ENCODE assay signal across 2 cellular contexts in genomic region chr5:82416506-82416905, GRCh38.
TF ChIP-seq lines count a peak whose summit lies in the region.

No MANE protein-coding gene starts in this region.

TF ChIP-seq in GM23338, 12 proteins besides CTCF, POLR2A, EP300 and RAD21 (continued from another document):
- TF ChIP-seq ZNF114 (CRISPR knock-in tag; IDR thresholded peaks at IDR 0.05) = no peak
- TF ChIP-seq ETS1 (IDR thresholded peaks at IDR 0.05) = no peak
- TF ChIP-seq CREB1 (CRISPR knock-in tag; IDR thresholded peaks at IDR 0.05; ENCODE audit: low read depth) = no peak
- no peak for TF ChIP-seq NANOG (IDR thresholded peaks at IDR 0.05; ENCODE audit: borderline replicate concordance)
- no peak for TF ChIP-seq EZH2 (IDR thresholded peaks at IDR 0.05; ENCODE audit: low read depth, unreplicated experiment)
- TF ChIP-seq POLR2AphosphoS5 (IDR thresholded peaks at IDR 0.05; ENCODE audit: low read depth) = no peak
- TF ChIP-seq EZH2phosphoT487 (IDR thresholded peaks at IDR 0.05; ENCODE audit: unreplicated experiment) = no peak
- no peak for TF ChIP-seq JUNB (IDR thresholded peaks at IDR 0.05; ENCODE audit: unreplicated experiment)
- TF ChIP-seq ZNF331 (CRISPR knock-in tag; IDR thresholded peaks at IDR 0.05; ENCODE audit: low read depth) = no peak
- no peak for TF ChIP-seq ZNF462 (CRISPR knock-in tag; IDR thresholded peaks at IDR 0.05)
- no peak for TF ChIP-seq REST (IDR thresholded peaks at IDR 0.05; ENCODE audit: unreplicated experiment)
TF ChIP-seq in GM23338: peak in this region for 0.

TF ChIP-seq in K562, 482 proteins besides CTCF, POLR2A, EP300 and RAD21 (continued from another document):
- TF ChIP-seq, protein P1, sequence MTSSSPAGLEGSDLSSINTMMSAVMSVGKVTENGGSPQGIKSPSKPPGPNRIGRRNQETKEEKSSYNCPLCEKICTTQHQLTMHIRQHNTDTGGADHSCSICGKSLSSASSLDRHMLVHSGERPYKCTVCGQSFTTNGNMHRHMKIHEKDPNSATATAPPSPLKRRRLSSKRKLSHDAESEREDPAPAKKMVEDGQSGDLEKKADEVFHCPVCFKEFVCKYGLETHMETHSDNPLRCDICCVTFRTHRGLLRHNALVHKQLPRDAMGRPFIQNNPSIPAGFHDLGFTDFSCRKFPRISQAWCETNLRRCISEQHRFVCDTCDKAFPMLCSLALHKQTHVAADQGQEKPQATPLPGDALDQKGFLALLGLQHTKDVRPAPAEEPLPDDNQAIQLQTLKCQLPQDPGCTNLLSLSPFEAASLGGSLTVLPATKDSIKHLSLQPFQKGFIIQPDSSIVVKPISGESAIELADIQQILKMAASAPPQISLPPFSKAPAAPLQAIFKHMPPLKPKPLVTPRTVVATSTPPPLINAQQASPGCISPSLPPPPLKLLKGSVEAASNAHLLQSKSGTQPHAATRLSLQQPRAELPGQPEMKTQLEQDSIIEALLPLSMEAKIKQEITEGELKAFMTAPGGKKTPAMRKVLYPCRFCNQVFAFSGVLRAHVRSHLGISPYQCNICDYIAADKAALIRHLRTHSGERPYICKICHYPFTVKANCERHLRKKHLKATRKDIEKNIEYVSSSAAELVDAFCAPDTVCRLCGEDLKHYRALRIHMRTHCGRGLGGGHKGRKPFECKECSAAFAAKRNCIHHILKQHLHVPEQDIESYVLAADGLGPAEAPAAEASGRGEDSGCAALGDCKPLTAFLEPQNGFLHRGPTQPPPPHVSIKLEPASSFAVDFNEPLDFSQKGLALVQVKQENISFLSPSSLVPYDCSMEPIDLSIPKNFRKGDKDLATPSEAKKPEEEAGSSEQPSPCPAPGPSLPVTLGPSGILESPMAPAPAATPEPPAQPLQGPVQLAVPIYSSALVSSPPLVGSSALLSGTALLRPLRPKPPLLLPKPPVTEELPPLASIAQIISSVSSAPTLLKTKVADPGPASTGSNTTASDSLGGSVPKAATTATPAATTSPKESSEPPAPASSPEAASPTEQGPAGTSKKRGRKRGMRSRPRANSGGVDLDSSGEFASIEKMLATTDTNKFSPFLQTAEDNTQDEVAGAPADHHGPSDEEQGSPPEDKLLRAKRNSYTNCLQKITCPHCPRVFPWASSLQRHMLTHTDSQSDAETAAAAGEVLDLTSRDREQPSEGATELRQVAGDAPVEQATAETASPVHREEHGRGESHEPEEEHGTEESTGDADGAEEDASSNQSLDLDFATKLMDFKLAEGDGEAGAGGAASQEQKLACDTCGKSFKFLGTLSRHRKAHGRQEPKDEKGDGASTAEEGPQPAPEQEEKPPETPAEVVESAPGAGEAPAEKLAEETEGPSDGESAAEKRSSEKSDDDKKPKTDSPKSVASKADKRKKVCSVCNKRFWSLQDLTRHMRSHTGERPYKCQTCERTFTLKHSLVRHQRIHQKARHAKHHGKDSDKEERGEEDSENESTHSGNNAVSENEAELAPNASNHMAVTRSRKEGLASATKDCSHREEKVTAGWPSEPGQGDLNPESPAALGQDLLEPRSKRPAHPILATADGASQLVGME (CRISPR knock-in tag; IDR thresholded peaks at IDR 0.05) = no peak
- TF ChIP-seq CBFA2T2 (conservative IDR thresholded peaks at IDR 0.05) (no peak), IFI16 (CRISPR knock-in tag; IDR thresholded peaks at IDR 0.05) (no peak), ZNF444 (CRISPR knock-in tag; IDR thresholded peaks at IDR 0.05) (no peak), SRSF3 (IDR thresholded peaks at IDR 0.05; ENCODE audit: insufficient read depth, low read length) (no peak), SETDB1 (IDR thresholded peaks at IDR 0.05; ENCODE audit: low read length) (no peak), TAF7 (tag; IDR thresholded peaks at IDR 0.05) (no peak), TEAD4 (IDR thresholded peaks at IDR 0.05; ENCODE audit: low read length) (no peak), TEAD4 (CRISPR knock-in tag; IDR thresholded peaks at IDR 0.05; ENCODE audit: borderline replicate concordance) (no peak), NR1H2 (CRISPR knock-in tag; IDR thresholded peaks at IDR 0.05) (no peak), ZNF764 (CRISPR knock-in tag; IDR thresholded peaks at IDR 0.05; ENCODE audit: low read depth) (no peak), SMAD2 (IDR thresholded peaks at IDR 0.05; ENCODE audit: low read depth, low read length) (no peak), ZNF165 (CRISPR knock-in tag; IDR thresholded peaks at IDR 0.05; ENCODE audit: borderline replicate concordance) (no peak)
- TF ChIP-seq, protein P2, sequence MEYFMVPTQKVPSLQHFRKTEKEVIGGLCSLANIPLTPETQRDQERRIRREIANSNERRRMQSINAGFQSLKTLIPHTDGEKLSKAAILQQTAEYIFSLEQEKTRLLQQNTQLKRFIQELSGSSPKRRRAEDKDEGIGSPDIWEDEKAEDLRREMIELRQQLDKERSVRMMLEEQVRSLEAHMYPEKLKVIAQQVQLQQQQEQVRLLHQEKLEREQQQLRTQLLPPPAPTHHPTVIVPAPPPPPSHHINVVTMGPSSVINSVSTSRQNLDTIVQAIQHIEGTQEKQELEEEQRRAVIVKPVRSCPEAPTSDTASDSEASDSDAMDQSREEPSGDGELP (CRISPR knock-in tag; IDR thresholded peaks at IDR 0.05; ENCODE audit: borderline replicate concordance) = no peak
